ENCODE assay signal across 28 cellular contexts in genomic region chr7:130683026-130683425, GRCh38. TPM values are rescaled to one million over a fixed set of nuclear protein-coding genes. Genes with fewer than 3 reads are reported as not detected.
DNase-seq lines count a peak whose midpoint lies in the region; ATAC-seq and TF ChIP-seq lines count a peak whose summit lies in the region.
"Had no signal": no experiment of that assay in that cellular context is flagged by ENCODE, and none has a peak within 500 bp of the region (broad histone marks: within the 10 kb centered on the region; RNA-seq: fewer than 3 reads in every experiment).

No MANE protein-coding gene starts in this region.

- no peak overlapping the region for H3K27ac Mint-ChIP-seq in WTC11
- H3K27ac Mint-ChIP-seq: CD8-positive, alpha-beta memory T cell; HFFc6 had no signal

- TF ChIP-seq CTCF in AG09319 (IDR thresholded peaks at IDR 0.05; ENCODE audit: low read depth, low read length) (no peak), fibroblast of the aortic adventitia (IDR thresholded peaks at IDR 0.05; ENCODE audit: insufficient read depth, low read length) (no peak), WTC11 (IDR thresholded peaks at IDR 0.05) (no peak)

- CTCF ChIA-PET in WTC11 (lab: Charles Lee) = no interaction called here

- H3K4me3 Mint-ChIP-seq in WTC11 = no peak overlapping the region
- H3K4me3 Mint-ChIP-seq: CD8-positive, alpha-beta memory T cell; HFFc6 had no signal

- DNase-seq in AG09319 (ENCODE audit: extremely low read depth, low read depth) = peak; percentile 3
- DNase-seq in GM04503 (ENCODE audit: low read depth) = peak; percentile 50
- DNase-seq in astrocyte of the hippocampus (ENCODE audit: low read depth, low spot score) = peak; percentile 10
- peak; percentile 3 for DNase-seq in fibroblast of the aortic adventitia (ENCODE audit: low read depth)
- DNase-seq in central memory CD4-positive, alpha-beta T cell = no peak
- no peak for DNase-seq in WTC11 (ENCODE audit: low spot score)
- DNase-seq: CD8-positive, alpha-beta memory T cell; DMS 273 treated with DMSO at 0.1 percent for 48 hours; DMS79; EL; GDM1; GOT3; HFFc6; NCI-H1092; NCI-H1417 treated with DMSO at 0.1 percent for 48 hours; NCI-H1694 treated with DMSO at 0.1 percent for 48 hours; NCI-H2081; NCI-H2227 treated with DMSO at 0.1 percent for 48 hours; NCI-H69; SHP77 had no signal

- no peaks in the 10 kb centered on the region for H3K36me3 Mint-ChIP-seq in WTC11
- H3K36me3 Mint-ChIP-seq: CD8-positive, alpha-beta memory T cell; IgD-negative memory B cell had no signal

- ATAC-seq in WTC11 (no peak), GM21526 (IDR thresholded peaks at IDR 0.05; ENCODE audit: low FRiP score, unreplicated experiment) (no peak)
- ATAC-seq: A549, Panc1 had no signal

- H3K4me3 ChIP-seq in fibroblast of the aortic adventitia (ENCODE audit: low read depth, low read length) = no peak overlapping the region
- H3K4me3 ChIP-seq: A549, HAP-1 had no signal

- H3K27me3 Mint-ChIP-seq in WTC11 (ENCODE audit: low read depth) = peaks cover 7% of the 10 kb centered on the region

- H3K4me1 Mint-ChIP-seq in WTC11 = no peaks in the 10 kb centered on the region
- H3K4me1 Mint-ChIP-seq: CD8-positive, alpha-beta memory T cell; IgD-negative memory B cell had no signal

- H3K9me3 Mint-ChIP-seq in WTC11 = peaks cover 8% of the 10 kb centered on the region
- H3K9me3 Mint-ChIP-seq: HFFc6 had no signal

- POLR2A ChIA-PET in WTC11 (lab: Charles Lee) = no interaction called here

TF ChIP-seq in WTC11, 78 proteins besides CTCF, POLR2A, EP300 and RAD21:
- no peak for TF ChIP-seq ZMAT4 (CRISPR knock-in tag; IDR thresholded peaks at IDR 0.05)
TF ChIP-seq in WTC11: peak in this region for 0.

RNA-seq across cellular contexts. Expression of gene TSGA13, which starts 3.3 kb away (rescaled TPM):
- total RNA-seq in fibroblast of the aortic adventitia (ENCODE audit: low replicate concordance) (not detected in 2 replicates), WTC11 (2021) (not detected in 3 replicates)
- total RNA-seq: CD8-positive, alpha-beta memory T cell; HFFc6; NCI-H460; OCI-LY7; T-helper 1 cell treated with Interleukin-12 subunit alpha and Interleukin-12 subunit beta and Interleukin-4 antibody, amounts not matched to agents 30 ng/mL and 1 ng/mL, for 36 hours had no signal

RNA-seq across cellular contexts. Expression of gene COPG2, which starts 14.5 kb away (rescaled TPM):
- 43.7 and 46.9 TPM in 2 replicates for total RNA-seq in fibroblast of the aortic adventitia (ENCODE audit: low replicate concordance)
- total RNA-seq in WTC11 (2021) = 50.9 to 68.4 TPM (median 64.9 TPM) in 3 replicates

RNA-seq across cellular contexts. Expression of gene KLF14, which starts 51.0 kb away (rescaled TPM):
- total RNA-seq in fibroblast of the aortic adventitia (ENCODE audit: low replicate concordance) = 0.09 TPM in 1 of 2 replicates, not detected in the other
- not detected in 3 replicates for total RNA-seq in WTC11 (2021)
- total RNA-seq: CD8-positive, alpha-beta memory T cell; HFFc6; NCI-H460; OCI-LY7; T-helper 1 cell treated with Interleukin-12 subunit alpha and Interleukin-12 subunit beta and Interleukin-4 antibody, amounts not matched to agents 30 ng/mL and 1 ng/mL, for 36 hours had no signal

Comparison
In these comparisons a context has a peak if more than half of its experiments do, and no peak if none do; other contexts are left out.
1. DNase-seq: peak in AG09319 (single experiment), GM04503 (single experiment), astrocyte of the hippocampus (single experiment) and fibroblast of the aortic adventitia (single experiment); none in central memory CD4-positive, alpha-beta T cell (single experiment) and WTC11 (single experiment).